In genomic region chrX:41870719-41871151, GRCh38 we compare ENCODE assay signal across 15 cellular contexts. TPM values are rescaled to one million over a fixed set of nuclear protein-coding genes. Genes with fewer than 3 reads are reported as not detected.
DNase-seq lines count a peak whose midpoint lies in the region; ATAC-seq, FAIRE-seq and TF ChIP-seq lines count a peak whose summit lies in the region.
"Had no signal": no experiment of that assay in that cellular context is flagged by ENCODE, and none has a peak within 500 bp of the region (broad histone marks: within the 10 kb centered on the region; RNA-seq: fewer than 3 reads in every experiment).

No MANE protein-coding gene starts in this region.

- H3K4me3 Mint-ChIP-seq in CD8-positive, alpha-beta T cell: no peak overlapping the region
- H3K4me3 Mint-ChIP-seq: activated naive CD8-positive, alpha-beta T cell treated with anti-CD3 and anti-CD28 coated beads, Interleukin-2, amount 10 ng/mL, durations not matched to agents 7 days and 5 days; central memory CD8-positive, alpha-beta T cell had no signal

- H3K27ac Mint-ChIP-seq in CD8-positive, alpha-beta T cell: peak overlapping the region; percentile 38
- H3K27ac Mint-ChIP-seq: activated naive CD8-positive, alpha-beta T cell treated with anti-CD3 and anti-CD28 coated beads, Interleukin-2, amount 10 ng/mL, durations not matched to agents 7 days and 5 days had no signal

- no peak overlapping the region for H2AFZ ChIP-seq in H1 (ENCODE audit: low read length)

- no peak overlapping the region for H3K18ac ChIP-seq in H1 (ENCODE audit: extremely low read depth, low read length)

- no peak overlapping the region for H3K4ac ChIP-seq in H1 (replicated peaks; ENCODE audit: insufficient read length, low read depth, low read length)

- H3K23ac ChIP-seq in H1 (ENCODE audit: insufficient read length): no peak overlapping the region

- no peak for TF ChIP-seq CTCF in CD8-positive, alpha-beta T cell (IDR thresholded peaks at IDR 0.05)
- TF ChIP-seq CTCF in H1 (IDR thresholded peaks at IDR 0.05; ENCODE audit: control extremely low read depth in 1 of 3, insufficient read depth in 1 of 3, low read depth in 1 of 3, low read length in 3 of 3) (no peak), heart right ventricle (IDR thresholded peaks at IDR 0.05) (no peak)

- peaks cover 21% of the 10 kb centered on the region for H3K4me1 ChIP-seq in CD8-positive, alpha-beta T cell (ENCODE audit: insufficient read depth, low read length)
- H3K4me1 ChIP-seq in H1 (replicated peaks in 1 of 4; ENCODE audit: control insufficient read depth in 3 of 4, insufficient read depth in 4 of 4, low read length in 3 of 4) (0 out of 7 replicates have a peak, but pooled peaks cover 0 to 3% (median 0%) of the 10 kb centered on the region in 4 experiments), heart right ventricle (no peaks in the 10 kb centered on the region)
- H3K4me1 ChIP-seq: upper lobe of left lung had no signal

- ATAC-seq in CD8-positive, alpha-beta T cell: no peak
- ATAC-seq in GM18861 (IDR thresholded peaks at IDR 0.05; ENCODE audit: unreplicated experiment) (peak; percentile 78), HG03432 (IDR thresholded peaks at IDR 0.05; ENCODE audit: unreplicated experiment) (peak; percentile 81), heart right ventricle (no peak)

- no peaks in the 10 kb centered on the region for H3K79me1 ChIP-seq in H1 (ENCODE audit: low read depth, low read length)

- H3K4me3 ChIP-seq in CD8-positive, alpha-beta T cell (ENCODE audit: low read depth, low read length): no peak overlapping the region
- no peak overlapping the region for H3K4me3 ChIP-seq in H1 (ENCODE audit: extremely low read depth in 1 of 4, insufficient read depth in 2 of 4, low read depth in 3 of 4, low read length in 4 of 4)
- no peak overlapping the region for H3K4me3 ChIP-seq in heart right ventricle
- H3K4me3 ChIP-seq: upper lobe of left lung had no signal

- H3K27ac ChIP-seq in CD8-positive, alpha-beta T cell (ENCODE audit: low read depth, low read length): no peak overlapping the region
- no peak overlapping the region for H3K27ac ChIP-seq in H1 (ENCODE audit: low read depth, low read length)
- H3K27ac ChIP-seq in heart right ventricle: no peak overlapping the region
- H3K27ac ChIP-seq: upper lobe of left lung had no signal

- TF ChIP-seq EP300 in H1 (IDR thresholded peaks at IDR 0.05; ENCODE audit: borderline replicate concordance in 1 of 2, low read depth in 2 of 2, low read length in 2 of 2): no peak

- H3K36me3 ChIP-seq in CD8-positive, alpha-beta T cell (ENCODE audit: insufficient read depth, low read length): no peaks in the 10 kb centered on the region
- H3K36me3 ChIP-seq in H1 (ENCODE audit: control insufficient read depth in 2 of 4, insufficient read depth in 4 of 4, low read length in 3 of 4) (no peaks in the 10 kb centered on the region), heart right ventricle (no peaks in the 10 kb centered on the region)
- H3K36me3 ChIP-seq: upper lobe of left lung had no signal

- H4K8ac ChIP-seq in H1 (ENCODE audit: extremely low read depth, insufficient read depth, low read length): no peak overlapping the region

- 94% methylated on average over 2 of the region's 2 CpGs; no CpG with 5 or more reads in 1 of the 2 experiments for WGBS in H1 (ENCODE audit: extremely low coverage in 1 of 2, insufficient coverage in 1 of 2, insufficient read length in 1 of 2, insufficient replicate concordance in 2 of 2, low coverage in 1 of 2, low lambda C conversion rate in 2 of 2, missing lambda C conversion rate in 1 of 2), 2 experiments
- 80 to 94% methylated on average over 2 of the region's 2 CpGs for WGBS in heart right ventricle, 2 donors

- intact Hi-C loops in CD8-positive, alpha-beta T cell (cut with DNase I, micrococcal nuclease): no loop called here
- intact Hi-C loops in posterior cingulate gyrus (cut with DNase I): no loop called here
- intact Hi-C loops in heart right ventricle (cut with DNase I): no loop called here

- H3K27me3 Mint-ChIP-seq in CD8-positive, alpha-beta T cell (ENCODE audit: low read depth): no peaks in the 10 kb centered on the region
- H3K27me3 Mint-ChIP-seq: activated naive CD8-positive, alpha-beta T cell treated with anti-CD3 and anti-CD28 coated beads, Interleukin-2, amount 10 ng/mL, durations not matched to agents 7 days and 5 days; central memory CD8-positive, alpha-beta T cell had no signal

- H3K36me3 Mint-ChIP-seq in CD8-positive, alpha-beta T cell: peaks cover 9% of the 10 kb centered on the region

- FAIRE-seq in H1 (lab: Jason Lieb, UNC): peak; percentile 7

- POLR2A ChIA-PET in CD8-positive, alpha-beta T cell (lab: Charles Lee): no interaction called here
- POLR2A ChIA-PET in H1 (lab: Charles Lee; ENCODE audit: partially characterized antibody): no interaction called here

- peaks cover 0 to 62% of the 10 kb centered on the region in 2 experiments; a peak in 2 of 4 replicates for H3K79me2 ChIP-seq in H1 (ENCODE audit: control insufficient read depth in 1 of 2, insufficient read depth in 2 of 2, low read length in 2 of 2)

- no peak overlapping the region for H2AK5ac ChIP-seq in H1 (ENCODE audit: low read depth, low read length)

- no peak overlapping the region for H3K9ac ChIP-seq in H1 (replicated peaks in 1 of 4; ENCODE audit: extremely low read depth in 1 of 4, low read depth in 3 of 4, low read length in 3 of 4)

- peaks cover 8% of the 10 kb centered on the region for H3K9me3 Mint-ChIP-seq in CD8-positive, alpha-beta T cell
- H3K9me3 Mint-ChIP-seq: activated naive CD8-positive, alpha-beta T cell treated with anti-CD3 and anti-CD28 coated beads, Interleukin-2, amount 10 ng/mL, durations not matched to agents 7 days and 5 days; central memory CD8-positive, alpha-beta T cell had no signal

- no peaks in the 10 kb centered on the region for H3K9me3 ChIP-seq in CD8-positive, alpha-beta T cell (ENCODE audit: low read length)
- H3K9me3 ChIP-seq in H1 (ENCODE audit: insufficient read depth in 2 of 2, low read depth in 1 of 2, low read length in 1 of 2): no peaks in the 10 kb centered on the region
- no peaks in the 10 kb centered on the region for H3K9me3 ChIP-seq in heart right ventricle
- H3K9me3 ChIP-seq: upper lobe of left lung had no signal

- no peaks in the 10 kb centered on the region for H4K20me1 ChIP-seq in H1 (replicated peaks in 1 of 2; ENCODE audit: control insufficient read depth in 1 of 2, insufficient read depth in 2 of 2, low read length in 2 of 2)

- H2BK15ac ChIP-seq in H1 (ENCODE audit: low read length): no peak overlapping the region

- no peak overlapping the region for H3K4me2 ChIP-seq in H1 (ENCODE audit: insufficient read depth in 1 of 2, low read depth in 2 of 2, low read length in 2 of 2)

- no peak overlapping the region for H4K91ac ChIP-seq in H1 (replicated peaks; ENCODE audit: insufficient read length, low read length)

- H2BK5ac ChIP-seq in H1 (ENCODE audit: low read depth, low read length): no peak overlapping the region

- no peak for TF ChIP-seq RAD21 in H1 (IDR thresholded peaks at IDR 0.05 in 1 of 2, conservative IDR thresholded peaks at IDR 0.05 in 1 of 2; ENCODE audit: low read depth in 2 of 2, low read length in 2 of 2)

- CTCF ChIA-PET in CD8-positive, alpha-beta T cell (lab: Charles Lee): no interaction called here
- CTCF ChIA-PET in H1 (lab: Charles Lee; ENCODE audit: partially characterized antibody): interaction anchor here (0.6 kb wide), 1 partner anchor 155 kb away, joined by 3 read pairs; no protein-coding TSS in a partner anchor

- H3K4me1 Mint-ChIP-seq in CD8-positive, alpha-beta T cell (ENCODE audit: low read depth): peaks cover 69% of the 10 kb centered on the region

- no peak overlapping the region for H4K5ac ChIP-seq in H1 (ENCODE audit: insufficient read length, low read depth, low read length)

- no peak overlapping the region for H2BK20ac ChIP-seq in H1 (ENCODE audit: low read length)

- no peak overlapping the region for H2BK12ac ChIP-seq in H1 (ENCODE audit: low read depth, low read length)

- H2BK120ac ChIP-seq in H1 (replicated peaks; ENCODE audit: low read depth, low read length): no peak overlapping the region

- no peak for DNase-seq in CD8-positive, alpha-beta T cell
- DNase-seq in H1 (ENCODE audit: low read depth in 1 of 2, low spot score in 2 of 2): no peak
- no peak for DNase-seq in NCI-H526 treated with DMSO at 0.1 percent for 48 hours (lab: John Stamatoyannopoulos, UW)
- no peak for DNase-seq in activated CD4-positive, CD25-positive, alpha-beta regulatory T cell (lab: John Stamatoyannopoulos, UW)
- DNase-seq in posterior cingulate gyrus: no peak
- DNase-seq in heart right ventricle: no peak
- DNase-seq: activated CD4-positive, CD25-positive, alpha-beta regulatory T cell treated with anti-CD3 and anti-CD28 coated beads, Interleukin-2, amount 50 U/mL, for 72 hours; activated naive CD8-positive, alpha-beta T cell treated with anti-CD3 and anti-CD28 coated beads, Interleukin-2, amount 10 ng/mL, durations not matched to agents 7 days and 5 days; H7; kidney; stimulated activated CD4-positive, alpha-beta T cell treated with anti-CD3 and anti-CD28 coated beads, Interleukin-1b, Interleukin-23, amount 100 ng/mL, for 48 hours had no signal

- no peak for TF ChIP-seq POLR2A in H1 (IDR thresholded peaks at IDR 0.05; ENCODE audit: control extremely low read depth in 1 of 2, low read depth in 2 of 2, low read length in 2 of 2)

- H3K14ac ChIP-seq in H1 (ENCODE audit: insufficient read length): no peak overlapping the region

- H3K23me2 ChIP-seq in H1 (ENCODE audit: low read depth, low read length): no peaks in the 10 kb centered on the region

- no peak overlapping the region for H3K56ac ChIP-seq in H1 (replicated peaks; ENCODE audit: insufficient read length, low read depth, low read length)

- H3K27me3 ChIP-seq in CD8-positive, alpha-beta T cell (ENCODE audit: insufficient read depth, low read length): no peaks in the 10 kb centered on the region
- H3K27me3 ChIP-seq in H1 (replicated peaks in 1 of 4; ENCODE audit: control insufficient read depth in 3 of 4, extremely low read depth in 1 of 4, insufficient read depth in 3 of 4, low read length in 3 of 4) (no peaks in the 10 kb centered on the region), heart right ventricle (peaks cover 0 to 5% (median 0%) of the 10 kb centered on the region in 7 donors)
- H3K27me3 ChIP-seq: upper lobe of left lung had no signal

RNA-seq across cellular contexts. Expression of gene CASK, which starts 52.6 kb away (rescaled TPM):
- 10 to 100 TPM; 45.4 to 46.8 TPM for total RNA-seq in CD8-positive, alpha-beta T cell
- 55.1 and 66.6 TPM in 2 replicates for total RNA-seq in H1 (2021; fragmentation: NEBNext Ultra II Directional; extraction: Animal tissue kit (Norgen Biotek cat#: 25700))
- polyA plus RNA-seq in H1 (2011; rRNA removed): 11.9 and 21.6 TPM in 2 replicates
- polyA plus RNA-seq in H1 (2011; cell fraction: cytosol; rRNA removed): 23.8 TPM
- 15.2 TPM for polyA plus RNA-seq in H1 (2011; cell fraction: nucleus; rRNA removed)
- polyA plus RNA-seq in H1 (2012, experiment 1 of 2): 27.2 to 39.6 TPM (median 33.8 TPM) in 4 replicates
- 3.2 TPM for polyA plus RNA-seq in H1 (2012, experiment 2 of 2)
- 30.1 TPM for polyA plus RNA-seq in H1 (2013, experiment 1 of 2)
- 34.0 TPM for polyA plus RNA-seq in H1 (2013, experiment 2 of 2)
- 58.3 and 92.7 TPM in 2 replicates for polyA minus RNA-seq in H1 (2011; rRNA and poly(A)+ RNA removed)
- 36.9 TPM for polyA minus RNA-seq in H1 (2011; cell fraction: cytosol; rRNA and poly(A)+ RNA removed)
- polyA minus RNA-seq in H1 (2011; cell fraction: nucleus; rRNA and poly(A)+ RNA removed): 64.9 TPM
- 10 to 100 TPM in 9 of 10 donors, 1 to 10 TPM in 1; 7.5 to 20.7 (median 13.5) TPM for total RNA-seq in heart right ventricle
- polyA plus RNA-seq in heart right ventricle: 1 to 10 TPM; 2.2 to 3.9 TPM

Comparison
In these comparisons a context has a peak if more than half of its experiments do, and no peak if none do; other contexts are left out.
1. ATAC-seq: peak in GM18861 (single experiment) and HG03432 (single experiment); none in CD8-positive, alpha-beta T cell (single experiment) and heart right ventricle (0 of 8).